1 cellular context compared by ENCODE assay signal in genomic region chr15:63350178-63350621, GRCh38.
TF ChIP-seq lines count a peak whose summit lies in the region.

No MANE protein-coding gene starts in this region.

TF ChIP-seq in K562, 482 proteins besides CTCF, POLR2A, EP300 and RAD21 (continued from another document and continues in another):
- TF ChIP-seq ZNF592 (IDR thresholded peaks at IDR 0.05), result no peak
- TF ChIP-seq CREM (IDR thresholded peaks at IDR 0.05; ENCODE audit: low read depth), result no peak
- no peak for TF ChIP-seq PHF21A (IDR thresholded peaks at IDR 0.05; ENCODE audit: borderline replicate concordance, low read depth)
- no peak; the same call in 1 of the 2 replicates for TF ChIP-seq ZNF79 (CRISPR knock-in tag; IDR thresholded peaks at IDR 0.05; ENCODE audit: low read depth)
- TF ChIP-seq NEUROD1 (IDR thresholded peaks at IDR 0.05; ENCODE audit: borderline replicate concordance, low read depth, low read length, partially characterized antibody), result no peak
- TF ChIP-seq ZBTB5 (IDR thresholded peaks at IDR 0.05), result no peak
- no peak for TF ChIP-seq ZNF778 (CRISPR knock-in tag; IDR thresholded peaks at IDR 0.05)
- TF ChIP-seq ETS2 (tag; IDR thresholded peaks at IDR 0.05; ENCODE audit: borderline replicate concordance, poor library complexity, severe bottlenecking), result no peak
- no peak for TF ChIP-seq ZNF277 (CRISPR knock-in tag; IDR thresholded peaks at IDR 0.05; ENCODE audit: borderline replicate concordance)
- TF ChIP-seq ZNF175 (CRISPR knock-in tag; IDR thresholded peaks at IDR 0.05; ENCODE audit: low read depth), result 0 out of 2 replicates have a peak, but pooled peaks have one; percentile 39
- no peak for TF ChIP-seq KDM2B (CRISPR knock-in tag; IDR thresholded peaks at IDR 0.05)
- no peak for TF ChIP-seq KDM4B (IDR thresholded peaks at IDR 0.05; ENCODE audit: borderline replicate concordance in 2 of 2, low read depth in 1 of 2)
- TF ChIP-seq MGA (IDR thresholded peaks at IDR 0.05), result peak; percentile 53
- TF ChIP-seq MEF2D (tag; conservative IDR thresholded peaks at IDR 0.05; ENCODE audit: low read depth), result 0 out of 2 replicates have a peak, but pooled peaks have one; percentile 20
- TF ChIP-seq REST (CRISPR knock-in tag; IDR thresholded peaks at IDR 0.05; ENCODE audit: low read depth), result no peak
- TF ChIP-seq ZNF511 (CRISPR knock-in tag; IDR thresholded peaks at IDR 0.05), result no peak
- TF ChIP-seq RBM22 (IDR thresholded peaks at IDR 0.05; ENCODE audit: low read depth, low read length, poor library complexity, severe bottlenecking), result no peak
- TF ChIP-seq MAFG (tag; conservative IDR thresholded peaks at IDR 0.05), result no peak
- TF ChIP-seq TEAD1 (CRISPR knock-in tag; IDR thresholded peaks at IDR 0.05), result 0 out of 4 replicates have a peak, but pooled peaks of 1 of the 2 experiments have one; percentile 11
- no peak for TF ChIP-seq NFIX (CRISPR knock-in tag; IDR thresholded peaks at IDR 0.05; ENCODE audit: low read depth)
- TF ChIP-seq ZFX (CRISPR knock-in tag; IDR thresholded peaks at IDR 0.05), result no peak
- TF ChIP-seq NR4A1 (CRISPR knock-in tag; IDR thresholded peaks at IDR 0.05), result no peak
- TF ChIP-seq NR4A1 (tag; IDR thresholded peaks at IDR 0.05), result peak; percentile 50; the same call in 1 of the 2 replicates
- TF ChIP-seq RNF2 (IDR thresholded peaks at IDR 0.05), result no peak
- no peak for TF ChIP-seq ATF7 (IDR thresholded peaks at IDR 0.05)
- no peak for TF ChIP-seq HNRNPLL (IDR thresholded peaks at IDR 0.05; ENCODE audit: low read depth, low read length, poor library complexity, severe bottlenecking)
- TF ChIP-seq ZNF395 (CRISPR knock-in tag; IDR thresholded peaks at IDR 0.05), result peak; percentile 23; the same call in 1 of the 2 replicates
- no peak for TF ChIP-seq KAT8 (IDR thresholded peaks at IDR 0.05; ENCODE audit: low read depth)
- no peak for TF ChIP-seq HNRNPUL1 (IDR thresholded peaks at IDR 0.05; ENCODE audit: low read length)
- no peak for TF ChIP-seq MCM5 (IDR thresholded peaks at IDR 0.05; ENCODE audit: low read depth)
- TF ChIP-seq TBL1XR1 (IDR thresholded peaks at IDR 0.05; ENCODE audit: low read length in 2 of 2), result no peak
- TF ChIP-seq NRF1 (conservative IDR thresholded peaks at IDR 0.05 in 1 of 2, IDR thresholded peaks at IDR 0.05 in 1 of 2), result no peak
- TF ChIP-seq TAF9B (IDR thresholded peaks at IDR 0.05; ENCODE audit: partially characterized antibody), result no peak
- TF ChIP-seq RFX1 (IDR thresholded peaks at IDR 0.05), result no peak
- TF ChIP-seq SNRNP70 (optimal IDR thresholded peaks at IDR 0.05; ENCODE audit: low read depth, low read length), result no peak
